24 cellular contexts compared by ENCODE assay signal in the genomic region with DNA sequence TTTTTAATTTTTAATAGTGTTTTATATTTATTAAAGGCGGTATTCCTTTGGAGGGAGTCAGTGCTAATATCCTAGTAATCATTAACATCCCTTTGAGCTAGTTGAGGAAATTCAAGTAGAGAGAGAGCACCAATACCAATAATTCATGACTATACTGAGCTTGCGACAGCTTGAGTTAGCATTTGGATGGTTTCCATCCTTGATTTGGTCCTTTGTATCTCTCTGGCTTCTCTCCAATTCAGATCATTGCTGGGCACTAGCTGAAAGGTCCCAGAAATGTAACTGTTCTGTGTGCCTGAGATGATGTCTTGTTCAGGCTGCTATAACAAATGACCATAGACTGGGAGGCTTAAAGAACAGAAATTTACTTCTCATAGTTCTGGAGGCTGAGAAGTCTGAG.
"Had no signal": no experiment of that assay in that cellular context is flagged by ENCODE, and none has a peak within 500 bp of the region (broad histone marks: within the 10 kb centered on the region; RNA-seq: fewer than 3 reads in every experiment).

No MANE protein-coding gene starts in this region.

- H3K27me3 ChIP-seq: breast epithelium, colonic mucosa, dorsolateral prefrontal cortex, esophagus squamous epithelium, gastroesophageal sphincter, thyroid gland, upper lobe of right lung had no signal

- ATAC-seq: gastroesophageal sphincter; lower lobe of right lung; mucosa of descending colon; stimulated activated naive CD8-positive, alpha-beta T cell treated with anti-CD3 and anti-CD28 coated beads, Interleukin-15, Interleukin-2, amounts not matched to agents 100 U/mL and 50 U/mL, for 24 hours; upper lobe of right lung; WTC11 had no signal

- H3K36me3 ChIP-seq: breast epithelium, colonic mucosa had no signal

- H3K27ac ChIP-seq: breast epithelium, colonic mucosa, dorsolateral prefrontal cortex, esophagus squamous epithelium, gastroesophageal sphincter, lower lobe of right lung, upper lobe of right lung had no signal

- DNase-seq: activated naive CD4-positive, alpha-beta T cell; activated naive CD8-positive, alpha-beta T cell treated with anti-CD3 and anti-CD28 coated beads for 36 hours; activated T-cell treated with anti-CD3 and anti-CD28 coated beads, Interleukin-2, amount 50 U/mL, for 24 hours; colonic mucosa; dorsolateral prefrontal cortex; esophagus squamous epithelium; head of caudate nucleus; hypothalamus; lower lobe of right lung; mesendoderm; mucosa of descending colon; naive B cell; occipital lobe; posterior cingulate gyrus; retina; stimulated activated CD4-positive, alpha-beta T cell treated with anti-CD3 and anti-CD28 coated beads, Interleukin-4, amount 100 ng/mL, for 1 hour; stimulated activated naive CD8-positive, alpha-beta T cell treated with anti-CD3 and anti-CD28 coated beads, Interleukin-15, Interleukin-2, amounts not matched to agents 100 U/mL and 50 U/mL, for 24 hours; T-helper 9 cell; thyroid gland; upper lobe of right lung had no signal

- H3K4me1 ChIP-seq: breast epithelium, colonic mucosa, esophagus squamous epithelium, gastroesophageal sphincter, lower lobe of right lung, upper lobe of right lung had no signal

- H3K4me3 ChIP-seq: breast epithelium, colonic mucosa, dorsolateral prefrontal cortex, esophagus squamous epithelium, gastroesophageal sphincter, lower lobe of right lung, mucosa of descending colon, thyroid gland, upper lobe of right lung had no signal

- FAIRE-seq: astrocyte had no signal

- H3K9me3 ChIP-seq: breast epithelium, colonic mucosa, esophagus squamous epithelium, lower lobe of right lung, mucosa of descending colon, thyroid gland, upper lobe of right lung had no signal
